Comparison of ENCODE assay signal across 8 cellular contexts in the genomic region with DNA sequence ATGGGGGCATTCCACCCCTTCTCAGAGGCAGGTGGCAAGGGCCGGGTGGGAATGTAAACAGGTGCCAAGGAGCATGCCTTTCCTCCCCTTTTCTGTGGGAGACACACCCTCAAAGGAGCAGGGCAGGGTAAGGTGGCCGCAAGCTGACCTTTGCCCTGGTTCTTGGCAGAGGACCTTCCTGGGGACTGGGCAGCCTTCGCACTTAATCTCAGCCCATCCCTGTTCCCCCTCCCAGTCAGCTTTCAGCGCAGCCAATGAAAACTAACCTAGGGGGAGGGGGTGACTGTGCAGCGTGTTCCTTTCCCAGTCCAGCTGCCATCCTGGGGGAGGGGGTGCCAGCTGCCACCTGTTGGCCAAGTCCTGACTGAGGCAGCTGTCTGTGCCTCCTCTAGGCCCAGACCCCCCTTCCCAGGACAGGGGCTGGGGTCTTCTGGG. TPM values are rescaled to one million over a fixed set of nuclear protein-coding genes. Genes with fewer than 3 reads are reported as not detected.
DNase-seq lines count a peak whose midpoint lies in the region; ATAC-seq and TF ChIP-seq lines count a peak whose summit lies in the region.

No MANE protein-coding gene starts in this region.

- POLR2A ChIA-PET in activated CD4-positive, alpha-beta memory T cell treated with anti-CD3 and anti-CD28 coated beads for 36 hours (lab: Charles Lee): interaction anchor here (1.4 to 13.5 kb wide), 4 partner anchors 18 to 27 kb away, joined by 4 to 202 read pairs (median 9); partner anchors contain the start of genes NEK8, RPL23A and TLCD1

- no peak overlapping the region for H3K4me3 ChIP-seq in cardiac muscle cell
- no peak overlapping the region for H3K4me3 ChIP-seq in right atrium auricular region
- peak overlapping the region; percentile 93 for H3K4me3 ChIP-seq in iPS-15b (ENCODE audit: low read depth, low read length)

- peaks cover 30% of the 10 kb centered on the region for H3K4me1 Mint-ChIP-seq in activated CD4-positive, alpha-beta memory T cell treated with anti-CD3 and anti-CD28 coated beads for 36 hours (ENCODE audit: low read depth)
- peaks cover 62% of the 10 kb centered on the region for H3K4me1 Mint-ChIP-seq in stimulated activated memory B cell treated with anti-CD40 and anti-IgM and Interleukin-4, amounts not matched to agents 10 μg/mL and 1 μg/mL and 100 μg/mL, for 72 hours

- CTCF ChIA-PET in activated CD4-positive, alpha-beta memory T cell treated with anti-CD3 and anti-CD28 coated beads for 36 hours (lab: Charles Lee): interaction anchor here (1.0 to 16.9 kb wide), 4 partner anchors 17 to 28 kb away, joined by 3 to 632 read pairs (median 63); partner anchors contain the start of genes NEK8, RPL23A and TLCD1

- H3K4me1 ChIP-seq in cardiac muscle cell (ENCODE audit: low read depth) (peaks cover 15% of the 10 kb centered on the region), right atrium auricular region (peaks cover 2 to 57% of the 10 kb centered on the region in 2 donors), iPS-15b (ENCODE audit: control insufficient read depth, insufficient read depth, low read length) (peaks cover 16% of the 10 kb centered on the region)

- H3K27ac ChIP-seq in cardiac muscle cell: peak overlapping the region; percentile 99
- peak overlapping the region in 1 of 2 donors; percentile 35 for H3K27ac ChIP-seq in right atrium auricular region

- TF ChIP-seq CTCF in cardiac muscle cell (IDR thresholded peaks at IDR 0.05; ENCODE audit: low read depth, low read length) (no peak), right atrium auricular region (IDR thresholded peaks at IDR 0.05) (no peak)

- no peaks in the 10 kb centered on the region for H3K9me3 Mint-ChIP-seq in activated CD4-positive, alpha-beta memory T cell treated with anti-CD3 and anti-CD28 coated beads for 36 hours
- no peaks in the 10 kb centered on the region for H3K9me3 Mint-ChIP-seq in stimulated activated memory B cell treated with anti-CD40 and anti-IgM and Interleukin-4, amounts not matched to agents 10 μg/mL and 1 μg/mL and 100 μg/mL, for 72 hours

- intact Hi-C loops in activated CD4-positive, alpha-beta memory T cell treated with anti-CD3 and anti-CD28 coated beads for 36 hours (cut with micrococcal nuclease): no loop called here

- peaks cover 39% of the 10 kb centered on the region for H3K36me3 Mint-ChIP-seq in activated CD4-positive, alpha-beta memory T cell treated with anti-CD3 and anti-CD28 coated beads for 36 hours
- peaks cover 48% of the 10 kb centered on the region for H3K36me3 Mint-ChIP-seq in stimulated activated memory B cell treated with anti-CD40 and anti-IgM and Interleukin-4, amounts not matched to agents 10 μg/mL and 1 μg/mL and 100 μg/mL, for 72 hours

- H3K4me3 Mint-ChIP-seq in activated CD4-positive, alpha-beta memory T cell treated with anti-CD3 and anti-CD28 coated beads for 36 hours: peak overlapping the region; percentile 90
- peak overlapping the region; percentile 95 for H3K4me3 Mint-ChIP-seq in stimulated activated memory B cell treated with anti-CD40 and anti-IgM and Interleukin-4, amounts not matched to agents 10 μg/mL and 1 μg/mL and 100 μg/mL, for 72 hours

- no peaks in the 10 kb centered on the region for H3K9me3 ChIP-seq in cardiac muscle cell (ENCODE audit: low read depth)
- H3K9me3 ChIP-seq in right atrium auricular region: no peaks in the 10 kb centered on the region
- no peaks in the 10 kb centered on the region for H3K9me3 ChIP-seq in iPS-15b (ENCODE audit: control insufficient read depth, insufficient read depth, low read length)

- no peak for ATAC-seq in stimulated activated memory B cell treated with anti-CD40 and anti-IgM and Interleukin-4, amounts not matched to agents 10 μg/mL and 1 μg/mL and 100 μg/mL, for 72 hours
- no peak for ATAC-seq in GM21786 (IDR thresholded peaks at IDR 0.05; ENCODE audit: unreplicated experiment)
- ATAC-seq in HG02610 (IDR thresholded peaks at IDR 0.05; ENCODE audit: unreplicated experiment): no peak

- DNase-seq in cardiac muscle cell (ENCODE audit: low read depth in 1 of 2, low spot score in 1 of 2) (no peak), right atrium auricular region (ENCODE audit: low spot score) (no peak)
- DNase-seq in activated CD4-positive, alpha-beta memory T cell treated with anti-CD3 and anti-CD28 coated beads for 36 hours: no peak
- no peak for DNase-seq in stimulated activated CD4-positive, alpha-beta T cell treated with anti-CD3 and anti-CD28 coated beads, Interleukin-15, amount 100 ng/mL, for 24 hours

- peak overlapping the region; percentile 37 for H3K9ac ChIP-seq in iPS-15b (ENCODE audit: low read depth, low read length)

- no peaks in the 10 kb centered on the region for H3K27me3 ChIP-seq in cardiac muscle cell
- no peaks in the 10 kb centered on the region for H3K27me3 ChIP-seq in right atrium auricular region
- H3K27me3 ChIP-seq in iPS-15b (ENCODE audit: control insufficient read depth, insufficient read depth, low read length): no peaks in the 10 kb centered on the region

- H3K27me3 Mint-ChIP-seq in activated CD4-positive, alpha-beta memory T cell treated with anti-CD3 and anti-CD28 coated beads for 36 hours: no peaks in the 10 kb centered on the region
- H3K27me3 Mint-ChIP-seq in stimulated activated memory B cell treated with anti-CD40 and anti-IgM and Interleukin-4, amounts not matched to agents 10 μg/mL and 1 μg/mL and 100 μg/mL, for 72 hours: no peaks in the 10 kb centered on the region

- H3K36me3 ChIP-seq in cardiac muscle cell (peaks cover 24% of the 10 kb centered on the region), right atrium auricular region (peaks cover 11% of the 10 kb centered on the region), iPS-15b (ENCODE audit: control insufficient read depth, insufficient read depth, low read length) (peaks cover 33% of the 10 kb centered on the region)

- peak overlapping the region; percentile 89 for H3K27ac Mint-ChIP-seq in activated CD4-positive, alpha-beta memory T cell treated with anti-CD3 and anti-CD28 coated beads for 36 hours
- peak overlapping the region; percentile 93 for H3K27ac Mint-ChIP-seq in stimulated activated memory B cell treated with anti-CD40 and anti-IgM and Interleukin-4, amounts not matched to agents 10 μg/mL and 1 μg/mL and 100 μg/mL, for 72 hours

RNA-seq across cellular contexts. Expression of gene TRAF4, which starts 2.8 kb away (rescaled TPM):
- total RNA-seq in cardiac muscle cell: 53.8 and 57.8 TPM in 2 replicates
- 27.2 and 34.1 TPM in 2 replicates for polyA plus RNA-seq in cardiac muscle cell
- 1 to 10 TPM; 3.3 to 6.7 TPM for total RNA-seq in right atrium auricular region
- 10 to 100 TPM; 83.0 to 83.9 TPM for total RNA-seq in activated CD4-positive, alpha-beta memory T cell treated with anti-CD3 and anti-CD28 coated beads for 36 hours

RNA-seq across cellular contexts. Expression of gene NEK8, which starts 18.0 kb away (rescaled TPM):
- 5.0 and 7.7 TPM in 2 replicates for total RNA-seq in cardiac muscle cell
- 9.0 and 13.6 TPM in 2 replicates for polyA plus RNA-seq in cardiac muscle cell
- total RNA-seq in right atrium auricular region: 1 to 10 TPM; 1.0 to 1.1 TPM
- 1 to 10 TPM; 3.4 to 4.0 TPM for total RNA-seq in activated CD4-positive, alpha-beta memory T cell treated with anti-CD3 and anti-CD28 coated beads for 36 hours

RNA-seq across cellular contexts. Expression of gene TLCD1, which starts 20.6 kb away (rescaled TPM):
- total RNA-seq in cardiac muscle cell (3.0 and 7.8 TPM in 2 replicates), right atrium auricular region (1 to 10 TPM in 1 of 2 donors, not detected in 1; 1.7 TPM)
- polyA plus RNA-seq in cardiac muscle cell: 7.2 and 15.4 TPM in 2 replicates
- total RNA-seq in activated CD4-positive, alpha-beta memory T cell treated with anti-CD3 and anti-CD28 coated beads for 36 hours: 1 to 10 TPM; 9.1 to 9.5 TPM

RNA-seq across cellular contexts. Expression of gene RPL23A, which starts 26.8 kb away (rescaled TPM):
- total RNA-seq in cardiac muscle cell (332 and 489 TPM in 2 replicates), right atrium auricular region (100 to 1,000 TPM; 231 to 505 TPM)
- 944 and 1,028 TPM in 2 replicates for polyA plus RNA-seq in cardiac muscle cell
- total RNA-seq in activated CD4-positive, alpha-beta memory T cell treated with anti-CD3 and anti-CD28 coated beads for 36 hours: 1,000 to 10,000 TPM; 2,357 to 2,419 TPM

RNA-seq across cellular contexts. Expression of gene RAB34, which starts 29.0 kb away (rescaled TPM):
- total RNA-seq in cardiac muscle cell (256 and 276 TPM in 2 replicates), right atrium auricular region (100 to 1,000 TPM in 1 of 2 donors, 10 to 100 TPM in 1; 55.8 to 139 TPM)
- 177 and 186 TPM in 2 replicates for polyA plus RNA-seq in cardiac muscle cell
- total RNA-seq in activated CD4-positive, alpha-beta memory T cell treated with anti-CD3 and anti-CD28 coated beads for 36 hours: 1 to 10 TPM; 4.9 to 6.6 TPM
